In the genomic region with DNA sequence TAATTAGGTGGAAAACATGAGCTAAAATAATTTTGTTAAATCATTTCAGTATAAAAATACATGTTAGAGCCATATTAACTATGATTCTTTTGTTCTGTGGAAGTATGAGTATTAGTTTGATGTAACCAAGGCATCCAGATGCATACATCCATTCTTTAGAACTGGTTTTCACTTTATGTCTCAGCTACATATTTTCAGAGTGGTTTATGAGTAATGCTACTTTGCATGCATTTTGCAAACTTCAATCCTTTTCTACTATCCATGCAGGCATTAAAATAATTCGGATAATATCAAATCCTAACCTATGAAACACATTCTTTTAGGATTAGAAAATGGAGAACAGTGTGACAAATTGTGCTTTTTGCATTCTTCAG, we compare ENCODE assay signal across 23 cellular contexts. TPM values are rescaled to one million over a fixed set of nuclear protein-coding genes. Genes with fewer than 3 reads are reported as not detected.
DNase-seq lines count a peak whose midpoint lies in the region; ATAC-seq and TF ChIP-seq lines count a peak whose summit lies in the region.
"Had no signal": no experiment of that assay in that cellular context is flagged by ENCODE, and none has a peak within 500 bp of the region (broad histone marks: within the 10 kb centered on the region; RNA-seq: fewer than 3 reads in every experiment).

No MANE protein-coding gene starts in this region.

- H3K9me3 Mint-ChIP-seq in stimulated activated naive B cell treated with anti-CD40 and anti-IgM and Interleukin-4, amounts not matched to agents 10 μg/mL and 1 μg/mL and 100 μg/mL, for 72 hours, result no peaks in the 10 kb centered on the region
- H3K9me3 Mint-ChIP-seq in effector memory CD8-positive, alpha-beta T cell, result no peaks in the 10 kb centered on the region
- H3K9me3 Mint-ChIP-seq: activated CD4-positive, alpha-beta memory T cell treated with anti-CD3 and anti-CD28 coated beads, Interleukin-2, amount 10 ng/mL, durations not matched to agents 7 days and 5 days; activated naive CD4-positive, alpha-beta T cell treated with anti-CD3 and anti-CD28 coated beads, Interleukin-2, amount 50 U/mL, for 72 hours; activated T-helper 2 cell treated with anti-CD3 and anti-CD28 coated beads, Interferon-gamma antibody, Interleukin-2, Interleukin-4, amounts not matched to agents 10 μg/mL and 5 μg/mL and 100 μg/mL, durations not matched to agents 14 hours and 24 hours and 36 hours; memory B cell; stimulated activated memory B cell treated with anti-CD40 and anti-IgM and Interleukin-4, amounts not matched to agents 10 μg/mL and 1 μg/mL and 100 μg/mL, for 72 hours had no signal

- intact Hi-C loops in IMR-90 (cut with micrococcal nuclease), result loop anchor here (1.0 to 10.0 kb wide), 7 partner anchors 439 to 801 kb away; no protein-coding TSS in a partner anchor
- intact Hi-C loops in esophagus muscularis mucosa (cut with DNase I), result no loop called here

- H2AK5ac ChIP-seq in IMR-90 (ENCODE audit: low read depth, low read length), result no peak overlapping the region
- no peak overlapping the region for H2AK5ac ChIP-seq in trophoblast cell (ENCODE audit: low read length)

- in situ Hi-C loops in IMR-90 (cut with MboI; ENCODE audit: low sequenced_read_pairs) (loop anchor here (10.0 to 25.0 kb wide), 2 partner anchors 381 to 779 kb away; no protein-coding TSS in a partner anchor), ACHN (cut with HindIII; ENCODE audit: low pct_ligation_motif_present, low pct_unique_long_range_greater_than_20kb, low sequenced_read_pairs) (loop anchor here (25.0 kb wide), 1 partner anchor 806 kb away; no protein-coding TSS in a partner anchor)

- H2BK12ac ChIP-seq in trophoblast cell (ENCODE audit: low read length), result no peak overlapping the region

- no peaks in the 10 kb centered on the region for H3K27me3 ChIP-seq in IMR-90 (ENCODE audit: control insufficient read depth, insufficient read depth, low read length)
- no peaks in the 10 kb centered on the region for H3K27me3 ChIP-seq in esophagus muscularis mucosa
- H3K27me3 ChIP-seq in trophoblast cell (ENCODE audit: insufficient read depth, low read length), result no peaks in the 10 kb centered on the region
- H3K27me3 ChIP-seq: ascending aorta, neutrophil, suprapubic skin had no signal

- POLR2A ChIA-PET in IMR-90 (lab: Charles Lee; ENCODE audit: unreplicated experiment), result no interaction called here

- H3K9me3 ChIP-seq in IMR-90 (ENCODE audit: control insufficient read depth, insufficient read depth, low read length), result no peaks in the 10 kb centered on the region
- no peaks in the 10 kb centered on the region for H3K9me3 ChIP-seq in esophagus muscularis mucosa
- no peaks in the 10 kb centered on the region for H3K9me3 ChIP-seq in trophoblast cell (ENCODE audit: insufficient read depth, low read depth, low read length)
- H3K9me3 ChIP-seq: ascending aorta, neutrophil, suprapubic skin had no signal

- no peak overlapping the region for H4K12ac ChIP-seq in trophoblast cell (ENCODE audit: low read depth, low read length)

- no CpG with 5 or more reads among the region's 1 CpG for WGBS in IMR-90 (ENCODE audit: extremely low coverage in 2 of 2, insufficient read length in 1 of 2), 2 experiments
- 57% methylated on average over 1 of the region's 1 CpG for whole genome bisulfite sequencing in esophagus muscularis mucosa
- no CpG with 5 or more reads among the region's 1 CpG for WGBS in trophoblast cell (ENCODE audit: extremely low coverage, insufficient coverage, insufficient read length)

- H3K4me3 Mint-ChIP-seq in stimulated activated naive B cell treated with anti-CD40 and anti-IgM and Interleukin-4, amounts not matched to agents 10 μg/mL and 1 μg/mL and 100 μg/mL, for 72 hours, result no peak overlapping the region
- H3K4me3 Mint-ChIP-seq in effector memory CD8-positive, alpha-beta T cell, result no peak overlapping the region
- H3K4me3 Mint-ChIP-seq: activated CD4-positive, alpha-beta memory T cell treated with anti-CD3 and anti-CD28 coated beads, Interleukin-2, amount 10 ng/mL, durations not matched to agents 7 days and 5 days; memory B cell; stimulated activated memory B cell treated with anti-CD40 and anti-IgM and Interleukin-4, amounts not matched to agents 10 μg/mL and 1 μg/mL and 100 μg/mL, for 72 hours; T-helper 17 cell had no signal

- peaks cover 6% of the 10 kb centered on the region for H3K9me1 ChIP-seq in IMR-90 (ENCODE audit: insufficient read depth, low read length)

- no peak for TF ChIP-seq RAD21 in IMR-90 (IDR thresholded peaks at IDR 0.05; ENCODE audit: low read length)

- H3K4me1 Mint-ChIP-seq in stimulated activated naive B cell treated with anti-CD40 and anti-IgM and Interleukin-4, amounts not matched to agents 10 μg/mL and 1 μg/mL and 100 μg/mL, for 72 hours, result peaks cover 15 to 26% of the 10 kb centered on the region in 2 donors
- H3K4me1 Mint-ChIP-seq in effector memory CD8-positive, alpha-beta T cell (ENCODE audit: low read depth in 2 of 2), result no peaks in the 10 kb centered on the region
- H3K4me1 Mint-ChIP-seq: activated CD4-positive, alpha-beta memory T cell treated with anti-CD3 and anti-CD28 coated beads, Interleukin-2, amount 10 ng/mL, durations not matched to agents 7 days and 5 days; T-helper 17 cell had no signal

- H2AFZ ChIP-seq in IMR-90 (replicated peaks; ENCODE audit: low read length, poor library complexity), result no peak overlapping the region
- no peak overlapping the region for H2AFZ ChIP-seq in trophoblast cell (ENCODE audit: insufficient read depth, low read length, poor library complexity)

- no peak overlapping the region; the same call in 1 of the 2 replicates for H3K4ac ChIP-seq in IMR-90 (ENCODE audit: low read depth, low read length)
- no peak overlapping the region for H3K4ac ChIP-seq in trophoblast cell (ENCODE audit: low read depth, low read length)

- H3K27me3 Mint-ChIP-seq in stimulated activated naive B cell treated with anti-CD40 and anti-IgM and Interleukin-4, amounts not matched to agents 10 μg/mL and 1 μg/mL and 100 μg/mL, for 72 hours, result peaks cover 0 to 11% of the 10 kb centered on the region in 2 donors
- H3K27me3 Mint-ChIP-seq in effector memory CD8-positive, alpha-beta T cell, result peaks cover 50 to 55% of the 10 kb centered on the region in 2 donors
- H3K27me3 Mint-ChIP-seq: progenitor cell of endocrine pancreas had no signal

- TF ChIP-seq CTCF in IMR-90 (conservative IDR thresholded peaks at IDR 0.05; ENCODE audit: low read depth, low read length) (no peak), esophagus muscularis mucosa (IDR thresholded peaks at IDR 0.05) (no peak)

- dilution Hi-C loops in IMR-90 (cut with HindIII; ENCODE audit: low sequenced_read_pairs, unreplicated experiment), result no loop called here

- no peak overlapping the region for H3K27ac Mint-ChIP-seq in stimulated activated naive B cell treated with anti-CD40 and anti-IgM and Interleukin-4, amounts not matched to agents 10 μg/mL and 1 μg/mL and 100 μg/mL, for 72 hours
- H3K27ac Mint-ChIP-seq in effector memory CD8-positive, alpha-beta T cell, result no peak overlapping the region
- H3K27ac Mint-ChIP-seq: activated CD4-positive, alpha-beta memory T cell treated with anti-CD3 and anti-CD28 coated beads, Interleukin-2, amount 10 ng/mL, durations not matched to agents 7 days and 5 days; activated naive CD4-positive, alpha-beta T cell treated with anti-CD3 and anti-CD28 coated beads, Interleukin-2, amount 50 U/mL, for 72 hours; activated T-helper 2 cell treated with anti-CD3 and anti-CD28 coated beads, Interferon-gamma antibody, Interleukin-2, Interleukin-4, amounts not matched to agents 10 μg/mL and 5 μg/mL and 100 μg/mL, durations not matched to agents 14 hours and 24 hours and 36 hours; memory B cell; progenitor cell of endocrine pancreas; stimulated activated memory B cell treated with anti-CD40 and anti-IgM and Interleukin-4, amounts not matched to agents 10 μg/mL and 1 μg/mL and 100 μg/mL, for 72 hours; T-helper 17 cell had no signal

- peaks cover 2% of the 10 kb centered on the region for H3K79me2 ChIP-seq in trophoblast cell (ENCODE audit: control insufficient read depth, insufficient read depth, low read length, poor library complexity)

- H3K9ac ChIP-seq in IMR-90 (ENCODE audit: low read depth, low read length) (no peak overlapping the region), trophoblast cell (ENCODE audit: low read length) (no peak overlapping the region)

- H3K79me1 ChIP-seq in IMR-90 (ENCODE audit: low read depth in 1 of 2, low read length in 2 of 2), result peaks cover 13 to 65% of the 10 kb centered on the region in 2 experiments
- peaks cover 9% of the 10 kb centered on the region for H3K79me1 ChIP-seq in trophoblast cell (ENCODE audit: low read length)

- H2BK15ac ChIP-seq in IMR-90 (ENCODE audit: low read depth, low read length), result no peak overlapping the region

- H4K20me1 ChIP-seq in IMR-90 (ENCODE audit: insufficient read depth, low read length), result peaks cover 15% of the 10 kb centered on the region; the same call in 1 of the 2 replicates

- no peak overlapping the region for H3K23ac ChIP-seq in IMR-90 (ENCODE audit: low read depth, low read length)
- H3K23ac ChIP-seq in trophoblast cell (ENCODE audit: low read length), result no peak overlapping the region

- no peak overlapping the region for H3K56ac ChIP-seq in IMR-90 (ENCODE audit: extremely low read depth, insufficient read depth, low read length)

- ATAC-seq in IMR-90 (ENCODE audit: low read depth), result no peak
- peak; percentile 6; the same call in 1 of the 3 replicates for ATAC-seq in SK-N-SH treated with all-trans-retinoic acid at 6 μM for 48 hours
- ATAC-seq in stimulated activated naive B cell treated with anti-CD40 and anti-IgM and Interleukin-4, amounts not matched to agents 10 μg/mL and 1 μg/mL and 100 μg/mL, for 72 hours (replicated peaks), result no peak
- no peak for ATAC-seq in effector memory CD8-positive, alpha-beta T cell (replicated peaks)
- ATAC-seq: activated naive CD4-positive, alpha-beta T cell treated with anti-CD3 and anti-CD28 coated beads, Interleukin-2, amount 50 U/mL, for 72 hours; stimulated activated memory B cell treated with anti-CD40 and anti-IgM and Interleukin-4, amounts not matched to agents 10 μg/mL and 1 μg/mL and 100 μg/mL, for 72 hours; T-helper 17 cell had no signal

- TF ChIP-seq POLR2A in IMR-90 (IDR thresholded peaks at IDR 0.05; ENCODE audit: low read depth, low read length) (no peak), esophagus muscularis mucosa (IDR thresholded peaks at IDR 0.05; ENCODE audit: low read depth) (no peak)

- H3K36me3 ChIP-seq in IMR-90 (ENCODE audit: control insufficient read depth, insufficient read depth, low read length) (peaks cover 2% of the 10 kb centered on the region), esophagus muscularis mucosa (peaks cover 0 to 8% (median 0%) of the 10 kb centered on the region in 4 donors), trophoblast cell (ENCODE audit: control insufficient read depth in 1 of 2, insufficient read depth in 2 of 2, low read length in 2 of 2) (no peaks in the 10 kb centered on the region)
- H3K36me3 ChIP-seq: neutrophil, suprapubic skin had no signal

- no peak for TF ChIP-seq EP300 in esophagus muscularis mucosa (IDR thresholded peaks at IDR 0.05)

- CTCF ChIA-PET in IMR-90 (lab: Yijun Ruan, JAX), result interaction anchor here (1.9 kb wide), 1 partner anchor 18 kb away, joined by 5 read pairs; no protein-coding TSS in a partner anchor

- H3K4me3 ChIP-seq in IMR-90 (ENCODE audit: insufficient read depth, low read depth, low read length) (no peak overlapping the region), esophagus muscularis mucosa (no peak overlapping the region), trophoblast cell (ENCODE audit: low read depth, low read length) (no peak overlapping the region)
- H3K4me3 ChIP-seq: ascending aorta, suprapubic skin had no signal

- BruUV-seq in IMR-90 (replicated peaks; lab: Mats Ljungman, UMichigan), result no TSS peak

- H3K18ac ChIP-seq in IMR-90 (ENCODE audit: low read depth, low read length), result no peak overlapping the region
- no peak overlapping the region for H3K18ac ChIP-seq in trophoblast cell (ENCODE audit: low read length)

- DNase-seq in IMR-90 (peak; percentile 48), esophagus muscularis mucosa (ENCODE audit: extremely low spot score) (no peak), trophoblast cell (no peak), ACHN (no peak)
- no peak for DNase-seq in stimulated activated naive B cell treated with anti-CD40 and anti-IgM and Interleukin-4, amounts not matched to agents 10 μg/mL and 1 μg/mL and 100 μg/mL, for 72 hours
- no peak for DNase-seq in effector memory CD8-positive, alpha-beta T cell
- DNase-seq: activated CD4-positive, alpha-beta memory T cell treated with anti-CD3 and anti-CD28 coated beads, Interleukin-2, amount 10 ng/mL, durations not matched to agents 7 days and 5 days; activated CD4-positive, alpha-beta T cell treated with anti-CD3 and anti-CD28 coated beads for 1 hour; cerebellar nuclear complex; hippocampal formation; NCI-H2081 treated with DMSO at 0.1 percent for 48 hours; NCI-H345; stimulated activated CD4-positive, alpha-beta T cell treated with anti-CD3 and anti-CD28 coated beads, Interleukin-4, amount 100 ng/mL, for 4 hours; T-helper 17 cell had no signal

- no peaks in the 10 kb centered on the region for H3K36me3 Mint-ChIP-seq in stimulated activated naive B cell treated with anti-CD40 and anti-IgM and Interleukin-4, amounts not matched to agents 10 μg/mL and 1 μg/mL and 100 μg/mL, for 72 hours
- H3K36me3 Mint-ChIP-seq in effector memory CD8-positive, alpha-beta T cell (ENCODE audit: insufficient read depth), result no peaks in the 10 kb centered on the region
- H3K36me3 Mint-ChIP-seq: activated naive CD4-positive, alpha-beta T cell treated with anti-CD3 and anti-CD28 coated beads, Interleukin-2, amount 50 U/mL, for 72 hours; memory B cell; stimulated activated memory B cell treated with anti-CD40 and anti-IgM and Interleukin-4, amounts not matched to agents 10 μg/mL and 1 μg/mL and 100 μg/mL, for 72 hours had no signal

- H3K14ac ChIP-seq in IMR-90 (replicated peaks; ENCODE audit: low read depth, low read length), result no peak overlapping the region
- no peak overlapping the region for H3K14ac ChIP-seq in trophoblast cell (ENCODE audit: low read length)

- H4K5ac ChIP-seq in IMR-90 (ENCODE audit: low read depth, low read length), result no peak overlapping the region

- H2BK120ac ChIP-seq in IMR-90 (ENCODE audit: low read depth, low read length) (no peak overlapping the region), trophoblast cell (ENCODE audit: insufficient read depth, low read length, poor library complexity) (no peak overlapping the region)

- H3K27ac ChIP-seq in IMR-90 (ENCODE audit: insufficient read depth, low read length) (peak overlapping the region; percentile 81; the same call in 1 of the 2 replicates), esophagus muscularis mucosa (replicated peaks in 1 of 4) (peak overlapping the region in 3 of 4 donors; percentile 1 to 55 (median 11)), trophoblast cell (ENCODE audit: low read depth, low read length) (peak overlapping the region; percentile 71)
- H3K27ac ChIP-seq: ascending aorta, suprapubic skin had no signal

- no peak overlapping the region for H3K4me2 ChIP-seq in IMR-90 (ENCODE audit: low read depth, low read length)
- H3K4me2 ChIP-seq in trophoblast cell (ENCODE audit: low read length), result no peak overlapping the region

- H2BK5ac ChIP-seq in IMR-90 (ENCODE audit: low read depth, low read length, poor library complexity, severe bottlenecking) (peak overlapping the region; percentile 74), trophoblast cell (ENCODE audit: low read depth, low read length, poor library complexity) (no peak overlapping the region)

- H4K8ac ChIP-seq in IMR-90 (ENCODE audit: low read depth in 2 of 2, low read length in 2 of 2) (no peak overlapping the region), trophoblast cell (ENCODE audit: low read depth, low read length) (no peak overlapping the region)

- H2BK20ac ChIP-seq in IMR-90 (ENCODE audit: low read depth, low read length), result no peak overlapping the region; the same call in 1 of the 2 replicates

- H2AK9ac ChIP-seq in IMR-90 (replicated peaks; ENCODE audit: low read depth, low read length, poor library complexity), result no peak overlapping the region

- H4K91ac ChIP-seq in IMR-90 (ENCODE audit: insufficient read depth, low read depth, low read length), result no peak overlapping the region
- no peak overlapping the region for H4K91ac ChIP-seq in trophoblast cell (ENCODE audit: low read depth, low read length)

- peaks cover 17% of the 10 kb centered on the region for H3K4me1 ChIP-seq in IMR-90 (ENCODE audit: control insufficient read depth, insufficient read depth, low read length)
- peaks cover 35 to 77% (median 76%) of the 10 kb centered on the region in 4 donors for H3K4me1 ChIP-seq in esophagus muscularis mucosa
- peaks cover 2 to 8% of the 10 kb centered on the region in 2 experiments for H3K4me1 ChIP-seq in trophoblast cell (ENCODE audit: control insufficient read depth in 1 of 2, insufficient read depth in 2 of 2, low read length in 2 of 2)

RNA-seq across cellular contexts. Expression of gene MSRB3, which starts 27.7 kb away (rescaled TPM):
- total RNA-seq in IMR-90 (2012; rRNA removed) (31.7 and 40.8 TPM in 2 replicates), esophagus muscularis mucosa (100 to 1,000 TPM; 213 to 325 (median 288) TPM)
- 28.6 and 35.7 TPM in 2 replicates for polyA plus RNA-seq in IMR-90 (2012; rRNA removed)
- polyA plus RNA-seq in IMR-90 (2012; cell fraction: cytosol; rRNA removed), result 11.2 and 15.2 TPM in 2 replicates
- 8.9 and 36.8 TPM in 2 replicates for polyA plus RNA-seq in IMR-90 (2012; cell fraction: nucleus; rRNA removed; ENCODE audit: low replicate concordance)
- polyA plus RNA-seq in trophoblast cell (2013), result 12.7 TPM in 2 replicates
- total RNA-seq: activated CD4-positive, alpha-beta memory T cell treated with anti-CD3 and anti-CD28 coated beads, Interleukin-2, amount 10 ng/mL, durations not matched to agents 7 days and 5 days had no signal

Comparison
In these comparisons a context has a peak if more than half of its experiments do, and no peak if none do; other contexts are left out.
1. H3K27ac ChIP-seq: peak in every context shown above with its lines; median percentile 81 in IMR-90; 71 in trophoblast cell; 11 in esophagus muscularis mucosa.